2 cellular contexts compared by ENCODE assay signal in the genomic region with DNA sequence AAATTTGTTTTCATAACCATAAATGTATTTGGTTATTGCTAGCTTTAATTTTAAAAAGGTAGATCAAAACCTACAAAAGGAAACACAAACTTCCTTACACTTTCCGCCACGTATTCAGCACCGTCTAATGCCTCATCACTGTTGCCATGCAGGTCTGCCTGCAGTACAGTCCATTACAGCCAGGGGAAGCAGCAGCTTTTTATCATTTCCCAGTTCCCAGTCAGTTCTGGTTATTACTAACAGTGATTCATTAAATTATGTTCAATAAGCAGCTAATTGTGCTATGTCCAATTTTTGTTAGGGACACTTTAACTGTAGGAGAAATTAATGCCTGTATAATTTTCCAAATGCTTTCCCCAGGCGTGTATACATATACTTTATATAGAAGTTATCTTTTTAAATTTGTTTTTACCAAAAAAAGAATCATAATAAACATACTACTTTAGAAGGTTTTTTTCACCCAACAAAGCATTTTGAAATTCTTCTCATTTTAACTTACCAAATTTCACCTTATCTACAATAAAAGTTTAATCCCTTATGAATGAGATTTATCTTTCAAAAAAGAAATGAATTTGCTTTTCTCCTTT.
TF ChIP-seq lines count a peak whose summit lies in the region.

No MANE protein-coding gene starts in this region.

TF ChIP-seq in HCT116, 20 proteins besides CTCF, POLR2A, EP300 and RAD21:
- TF ChIP-seq CEBPB (IDR thresholded peaks at IDR 0.05; ENCODE audit: low read depth) (no peak), YY1 (IDR thresholded peaks at IDR 0.05; ENCODE audit: extremely low read depth, insufficient replicate concordance, low read depth, low read length) (peak; percentile 9), ZNF274 (IDR thresholded peaks at IDR 0.05; ENCODE audit: low read depth, low read length) (no peak), FOSL1 (IDR thresholded peaks at IDR 0.05; ENCODE audit: low read depth) (no peak), EZH2phosphoT487 (IDR thresholded peaks at IDR 0.05; ENCODE audit: borderline replicate concordance) (no peak), SP1 (IDR thresholded peaks at IDR 0.05; ENCODE audit: low read depth) (no peak), SRF (IDR thresholded peaks at IDR 0.05; ENCODE audit: low read depth) (no peak)
TF ChIP-seq in HCT116: peak in this region for 1.

TF ChIP-seq in H1, 55 proteins besides CTCF, POLR2A, EP300 and RAD21:
- TF ChIP-seq MAFK (IDR thresholded peaks at IDR 0.05; ENCODE audit: low read depth, low read length): 0 out of 2 replicates have a peak, but pooled peaks have one; percentile 10
- no peak for TF ChIP-seq RXRA (IDR thresholded peaks at IDR 0.05; ENCODE audit: insufficient read depth, low read depth, low read length)
- TF ChIP-seq RFX5 (IDR thresholded peaks at IDR 0.05; ENCODE audit: borderline replicate concordance, low read depth, low read length): peak; percentile 93
- peak; percentile 86 for TF ChIP-seq CREB1 (IDR thresholded peaks at IDR 0.05)
- TF ChIP-seq GTF2F1 (IDR thresholded peaks at IDR 0.05; ENCODE audit: borderline replicate concordance, low read depth, low read length): no peak
